ENCODE assay signal across 16 cellular contexts in genomic region chr1:58927026-58927721, GRCh38.
DNase-seq lines count a peak whose midpoint lies in the region; TF ChIP-seq lines count a peak whose summit lies in the region.
"Had no signal": no experiment of that assay in that cellular context is flagged by ENCODE, and none has a peak within 500 bp of the region (broad histone marks: within the 10 kb centered on the region; RNA-seq: fewer than 3 reads in every experiment).

No MANE protein-coding gene starts in this region.

- peaks cover 10 to 63% (median 36%) of the 10 kb centered on the region in 4 donors for H3K4me1 ChIP-seq in stomach

- H3K4me3 ChIP-seq in stomach, result no peak overlapping the region
- H3K4me3 ChIP-seq: dorsolateral prefrontal cortex, gastrocnemius medialis had no signal

- no peak for TF ChIP-seq POLR2A in stomach (IDR thresholded peaks at IDR 0.05)

- no peak for TF ChIP-seq EP300 in stomach (IDR thresholded peaks at IDR 0.05)

- H3K9me3 ChIP-seq in stomach, result no peaks in the 10 kb centered on the region
- H3K9me3 ChIP-seq: gastrocnemius medialis had no signal

- H3K36me3 ChIP-seq in stomach, result no peaks in the 10 kb centered on the region
- H3K36me3 ChIP-seq: gastrocnemius medialis had no signal

- WGBS in stomach, 5 donors, result 71 to 88% (median 78%) methylated on average over 4 of the region's 4 CpGs

- TF ChIP-seq CTCF in stomach (IDR thresholded peaks at IDR 0.05), result no peak

- DNase-seq in NCI-H510A treated with DMSO at 0.1 percent for 48 hours (lab: John Stamatoyannopoulos, UW) (peak; percentile 47), NCI-H510A (lab: John Stamatoyannopoulos, UW) (no peak), NCI-H345 (lab: John Stamatoyannopoulos, UW) (peak; percentile 73), epithelial cell of prostate (ENCODE audit: low read depth, low spot score) (peak; percentile 27), stomach (no peak), ureter (ENCODE audit: low spot score) (no peak), GM19238 (ENCODE audit: insufficient read length, low spot score) (no peak), posterior vena cava (ENCODE audit: low spot score) (no peak)
- DNase-seq: activated CD4-positive, alpha-beta T cell treated with anti-CD3 and anti-CD28 coated beads for 48 hours; activated T-cell treated with anti-CD3 and anti-CD28 coated beads, Interleukin-2, amount 50 U/mL, for 1 hour; anterior cingulate cortex; dorsolateral prefrontal cortex; gastrocnemius medialis; NCI-H1694; occipital lobe; OCI-M1 had no signal

- H3K27ac ChIP-seq in epithelial cell of prostate (peak overlapping the region; percentile 40), stomach (peak overlapping the region in 3 of 5 donors; percentile 14 to 56 (median 40))
- H3K27ac ChIP-seq: dorsolateral prefrontal cortex, gastrocnemius medialis had no signal

- H3K27me3 ChIP-seq in stomach, result no peaks in the 10 kb centered on the region
- H3K27me3 ChIP-seq: dorsolateral prefrontal cortex, gastrocnemius medialis had no signal

- intact Hi-C loops in stomach (cut with DNase I; ENCODE audit: low total_unique reads), result no loop called here
- intact Hi-C loops in posterior vena cava (cut with DNase I), result no loop called here

Comparison
In these comparisons a context has a peak if more than half of its experiments do, and no peak if none do; other contexts are left out.
1. DNase-seq: peak in NCI-H510A treated with DMSO at 0.1 percent for 48 hours (single experiment), NCI-H345 (single experiment) and epithelial cell of prostate (single experiment); none in NCI-H510A (single experiment), stomach (single experiment), ureter (single experiment), GM19238 (single experiment) and posterior vena cava (single experiment).